2 cellular contexts compared by ENCODE assay signal in genomic region chr9:6622784-6623183, GRCh38. TPM values are rescaled to one million over a fixed set of nuclear protein-coding genes. Genes with fewer than 3 reads are reported as not detected.
"Had no signal": no experiment of that assay in that cellular context is flagged by ENCODE, and none has a peak within 500 bp of the region (broad histone marks: within the 10 kb centered on the region; RNA-seq: fewer than 3 reads in every experiment).

No MANE protein-coding gene starts in this region.

RNA-seq across cellular contexts. Expression of gene GLDC, which starts 22.7 kb away (rescaled TPM):
- total RNA-seq: naive thymus-derived CD8-positive, alpha-beta T cell had no signal
- polyA plus RNA-seq: naive thymus-derived CD4-positive, alpha-beta T cell had no signal
